ENCODE assay signal across 1 cellular context in the genomic region with DNA sequence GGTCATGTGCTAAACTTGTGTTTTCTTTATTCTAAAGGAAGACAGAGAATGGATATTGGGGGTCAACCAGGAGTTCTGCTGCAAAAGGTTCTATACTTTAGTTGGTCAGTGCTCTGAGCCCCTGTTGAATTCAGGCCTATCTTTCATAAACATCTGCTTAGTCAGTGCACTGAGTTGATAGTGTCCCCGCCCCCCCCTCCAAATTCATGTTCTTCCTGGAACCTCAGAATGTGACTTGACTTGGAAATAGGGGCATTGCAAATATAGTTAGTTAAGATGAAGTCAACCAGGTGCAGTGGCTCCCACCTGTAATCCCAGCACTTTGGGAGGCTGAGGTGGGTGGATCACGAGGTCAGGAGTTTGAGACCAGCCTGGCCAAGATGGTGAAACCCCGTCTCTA.
TF ChIP-seq lines count a peak whose summit lies in the region.

No MANE protein-coding gene starts in this region.

TF ChIP-seq in K562, 482 proteins besides CTCF, POLR2A, EP300 and RAD21 (continued from another document and continues in another):
- TF ChIP-seq POLR2H (tag; IDR thresholded peaks at IDR 0.05; ENCODE audit: low read depth) (no peak), GATA2 (CRISPR knock-in tag; IDR thresholded peaks at IDR 0.05) (0 out of 2 replicates have a peak, but pooled peaks have one; percentile 13), MAFK (IDR thresholded peaks at IDR 0.05; ENCODE audit: low read length) (peak; percentile 39; the same call in 1 of the 2 replicates), TEAD4 (IDR thresholded peaks at IDR 0.05; ENCODE audit: low read length) (peak; percentile 67; the same call in 1 of the 2 replicates), TEAD4 (CRISPR knock-in tag; IDR thresholded peaks at IDR 0.05; ENCODE audit: borderline replicate concordance) (no peak), KDM1A (IDR thresholded peaks at IDR 0.05) (peak in 1 of 2 experiments; percentile 44; a peak in 1 of 4 replicates), PRDM10 (IDR thresholded peaks at IDR 0.05; ENCODE audit: partially characterized antibody) (peak; percentile 28), E2F1 (CRISPR knock-in tag; IDR thresholded peaks at IDR 0.05) (0 out of 2 replicates have a peak, but pooled peaks have one; percentile 23), CAMTA2 (CRISPR knock-in tag; conservative IDR thresholded peaks at IDR 0.05) (0 out of 2 replicates have a peak, but pooled peaks have one; percentile 47), MAFF (IDR thresholded peaks at IDR 0.05; ENCODE audit: low read length) (peak; percentile 64; the same call in 1 of the 2 replicates), ZFP30 (CRISPR knock-in tag; IDR thresholded peaks at IDR 0.05; ENCODE audit: borderline replicate concordance) (no peak), ARID1B (IDR thresholded peaks at IDR 0.05) (peak; percentile 87), CREM (IDR thresholded peaks at IDR 0.05; ENCODE audit: low read depth) (0 out of 2 replicates have a peak, but pooled peaks have one; percentile 6), TBL1XR1 (IDR thresholded peaks at IDR 0.05; ENCODE audit: low read length in 2 of 2) (peak in 1 of 2 experiments; percentile 42; a peak in 1 of 4 replicates), CBFA2T2 (conservative IDR thresholded peaks at IDR 0.05) (peak; percentile 40; the same call in 1 of the 2 replicates), ZNF395 (CRISPR knock-in tag; IDR thresholded peaks at IDR 0.05) (no peak), NFE2 (IDR thresholded peaks at IDR 0.05; ENCODE audit: low read depth) (peak; percentile 95), EP400 (IDR thresholded peaks at IDR 0.05) (peak; percentile 29; the same call in 1 of the 2 replicates), RFX5 (IDR thresholded peaks at IDR 0.05; ENCODE audit: low read depth, low read length) (no peak), L3MBTL2 (IDR thresholded peaks at IDR 0.05) (0 out of 2 replicates have a peak, but pooled peaks have one; percentile 24), DLX4 (CRISPR knock-in tag; IDR thresholded peaks at IDR 0.05) (no peak), HDAC2 (IDR thresholded peaks at IDR 0.05) (peak; percentile 30; the same call in 1 of the 2 replicates), ATF7 (IDR thresholded peaks at IDR 0.05) (peak; percentile 17; the same call in 1 of the 2 replicates), NCOR1 (IDR thresholded peaks at IDR 0.05) (0 out of 2 replicates have a peak, but pooled peaks have one; percentile 37), FOSL1 (tag; conservative IDR thresholded peaks at IDR 0.05) (0 out of 2 replicates have a peak, but pooled peaks have one; percentile 22), BHLHE40 (IDR thresholded peaks at IDR 0.05; ENCODE audit: low read length) (no peak), SMARCC2 (IDR thresholded peaks at IDR 0.05; ENCODE audit: low read depth) (peak; percentile 62; the same call in 1 of the 2 replicates), DIDO1 (tag; IDR thresholded peaks at IDR 0.05; ENCODE audit: low read depth) (no peak), C11orf30 (IDR thresholded peaks at IDR 0.05; ENCODE audit: low read depth) (peak; percentile 69), ZNF444 (CRISPR knock-in tag; IDR thresholded peaks at IDR 0.05) (no peak), SREBF2 (CRISPR knock-in tag; IDR thresholded peaks at IDR 0.05) (no peak), STAT5A (IDR thresholded peaks at IDR 0.05; ENCODE audit: borderline replicate concordance, low read length) (peak; percentile 45; the same call in 1 of the 2 replicates), HOXB6 (CRISPR knock-in tag; IDR thresholded peaks at IDR 0.05; ENCODE audit: borderline replicate concordance) (no peak), ILK (tag; IDR thresholded peaks at IDR 0.05; ENCODE audit: borderline replicate concordance, low read depth) (no peak), SMARCA5 (IDR thresholded peaks at IDR 0.05) (no peak), NELFE (IDR thresholded peaks at IDR 0.05; ENCODE audit: insufficient read depth, insufficient read length) (no peak)
- TF ChIP-seq, protein P1, sequence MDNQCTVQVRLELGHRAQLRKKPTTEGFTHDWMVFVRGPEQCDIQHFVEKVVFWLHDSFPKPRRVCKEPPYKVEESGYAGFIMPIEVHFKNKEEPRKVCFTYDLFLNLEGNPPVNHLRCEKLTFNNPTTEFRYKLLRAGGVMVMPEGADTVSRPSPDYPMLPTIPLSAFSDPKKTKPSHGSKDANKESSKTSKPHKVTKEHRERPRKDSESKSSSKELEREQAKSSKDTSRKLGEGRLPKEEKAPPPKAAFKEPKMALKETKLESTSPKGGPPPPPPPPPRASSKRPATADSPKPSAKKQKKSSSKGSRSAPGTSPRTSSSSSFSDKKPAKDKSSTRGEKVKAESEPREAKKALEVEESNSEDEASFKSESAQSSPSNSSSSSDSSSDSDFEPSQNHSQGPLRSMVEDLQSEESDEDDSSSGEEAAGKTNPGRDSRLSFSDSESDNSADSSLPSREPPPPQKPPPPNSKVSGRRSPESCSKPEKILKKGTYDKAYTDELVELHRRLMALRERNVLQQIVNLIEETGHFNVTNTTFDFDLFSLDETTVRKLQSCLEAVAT (IDR thresholded peaks at IDR 0.05), result no peak
- TF ChIP-seq, protein P2, sequence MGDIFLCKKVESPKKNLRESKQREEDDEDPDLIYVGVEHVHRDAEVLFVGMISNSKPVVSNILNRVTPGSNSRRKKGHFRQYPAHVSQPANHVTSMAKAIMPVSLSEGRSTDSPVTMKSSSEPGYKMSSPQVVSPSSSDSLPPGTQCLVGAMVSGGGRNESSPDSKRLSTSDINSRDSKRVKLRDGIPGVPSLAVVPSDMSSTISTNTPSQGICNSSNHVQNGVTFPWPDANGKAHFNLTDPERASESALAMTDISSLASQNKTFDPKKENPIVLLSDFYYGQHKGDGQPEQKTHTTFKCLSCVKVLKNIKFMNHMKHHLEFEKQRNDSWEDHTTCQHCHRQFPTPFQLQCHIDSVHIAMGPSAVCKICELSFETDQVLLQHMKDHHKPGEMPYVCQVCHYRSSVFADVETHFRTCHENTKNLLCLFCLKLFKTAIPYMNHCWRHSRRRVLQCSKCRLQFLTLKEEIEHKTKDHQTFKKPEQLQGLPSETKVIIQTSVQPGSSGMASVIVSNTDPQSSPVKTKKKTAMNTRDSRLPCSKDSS (IDR thresholded peaks at IDR 0.05; ENCODE audit: low read depth, partially characterized antibody), result no peak
- TF ChIP-seq, protein P3, sequence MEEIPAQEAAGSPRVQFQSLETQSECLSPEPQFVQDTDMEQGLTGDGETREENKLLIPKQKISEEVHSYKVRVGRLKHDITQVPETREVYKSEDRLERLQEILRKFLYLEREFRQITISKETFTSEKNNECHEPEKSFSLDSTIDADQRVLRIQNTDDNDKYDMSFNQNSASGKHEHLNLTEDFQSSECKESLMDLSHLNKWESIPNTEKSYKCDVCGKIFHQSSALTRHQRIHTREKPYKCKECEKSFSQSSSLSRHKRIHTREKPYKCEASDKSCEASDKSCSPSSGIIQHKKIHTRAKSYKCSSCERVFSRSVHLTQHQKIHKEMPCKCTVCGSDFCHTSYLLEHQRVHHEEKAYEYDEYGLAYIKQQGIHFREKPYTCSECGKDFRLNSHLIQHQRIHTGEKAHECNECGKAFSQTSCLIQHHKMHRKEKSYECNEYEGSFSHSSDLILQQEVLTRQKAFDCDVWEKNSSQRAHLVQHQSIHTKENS (CRISPR knock-in tag; IDR thresholded peaks at IDR 0.05), result no peak
- TF ChIP-seq, protein P4, sequence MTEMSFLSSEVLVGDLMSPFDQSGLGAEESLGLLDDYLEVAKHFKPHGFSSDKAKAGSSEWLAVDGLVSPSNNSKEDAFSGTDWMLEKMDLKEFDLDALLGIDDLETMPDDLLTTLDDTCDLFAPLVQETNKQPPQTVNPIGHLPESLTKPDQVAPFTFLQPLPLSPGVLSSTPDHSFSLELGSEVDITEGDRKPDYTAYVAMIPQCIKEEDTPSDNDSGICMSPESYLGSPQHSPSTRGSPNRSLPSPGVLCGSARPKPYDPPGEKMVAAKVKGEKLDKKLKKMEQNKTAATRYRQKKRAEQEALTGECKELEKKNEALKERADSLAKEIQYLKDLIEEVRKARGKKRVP (CRISPR knock-in tag; IDR thresholded peaks at IDR 0.05), result 0 out of 2 replicates have a peak, but pooled peaks have one; percentile 32
- TF ChIP-seq, protein P5, sequence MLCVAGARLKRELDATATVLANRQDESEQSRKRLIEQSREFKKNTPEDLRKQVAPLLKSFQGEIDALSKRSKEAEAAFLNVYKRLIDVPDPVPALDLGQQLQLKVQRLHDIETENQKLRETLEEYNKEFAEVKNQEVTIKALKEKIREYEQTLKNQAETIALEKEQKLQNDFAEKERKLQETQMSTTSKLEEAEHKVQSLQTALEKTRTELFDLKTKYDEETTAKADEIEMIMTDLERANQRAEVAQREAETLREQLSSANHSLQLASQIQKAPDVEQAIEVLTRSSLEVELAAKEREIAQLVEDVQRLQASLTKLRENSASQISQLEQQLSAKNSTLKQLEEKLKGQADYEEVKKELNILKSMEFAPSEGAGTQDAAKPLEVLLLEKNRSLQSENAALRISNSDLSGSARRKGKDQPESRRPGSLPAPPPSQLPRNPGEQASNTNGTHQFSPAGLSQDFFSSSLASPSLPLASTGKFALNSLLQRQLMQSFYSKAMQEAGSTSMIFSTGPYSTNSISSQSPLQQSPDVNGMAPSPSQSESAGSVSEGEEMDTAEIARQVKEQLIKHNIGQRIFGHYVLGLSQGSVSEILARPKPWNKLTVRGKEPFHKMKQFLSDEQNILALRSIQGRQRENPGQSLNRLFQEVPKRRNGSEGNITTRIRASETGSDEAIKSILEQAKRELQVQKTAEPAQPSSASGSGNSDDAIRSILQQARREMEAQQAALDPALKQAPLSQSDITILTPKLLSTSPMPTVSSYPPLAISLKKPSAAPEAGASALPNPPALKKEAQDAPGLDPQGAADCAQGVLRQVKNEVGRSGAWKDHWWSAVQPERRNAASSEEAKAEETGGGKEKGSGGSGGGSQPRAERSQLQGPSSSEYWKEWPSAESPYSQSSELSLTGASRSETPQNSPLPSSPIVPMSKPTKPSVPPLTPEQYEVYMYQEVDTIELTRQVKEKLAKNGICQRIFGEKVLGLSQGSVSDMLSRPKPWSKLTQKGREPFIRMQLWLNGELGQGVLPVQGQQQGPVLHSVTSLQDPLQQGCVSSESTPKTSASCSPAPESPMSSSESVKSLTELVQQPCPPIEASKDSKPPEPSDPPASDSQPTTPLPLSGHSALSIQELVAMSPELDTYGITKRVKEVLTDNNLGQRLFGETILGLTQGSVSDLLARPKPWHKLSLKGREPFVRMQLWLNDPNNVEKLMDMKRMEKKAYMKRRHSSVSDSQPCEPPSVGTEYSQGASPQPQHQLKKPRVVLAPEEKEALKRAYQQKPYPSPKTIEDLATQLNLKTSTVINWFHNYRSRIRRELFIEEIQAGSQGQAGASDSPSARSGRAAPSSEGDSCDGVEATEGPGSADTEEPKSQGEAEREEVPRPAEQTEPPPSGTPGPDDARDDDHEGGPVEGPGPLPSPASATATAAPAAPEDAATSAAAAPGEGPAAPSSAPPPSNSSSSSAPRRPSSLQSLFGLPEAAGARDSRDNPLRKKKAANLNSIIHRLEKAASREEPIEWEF (CRISPR knock-in tag; IDR thresholded peaks at IDR 0.05), result peak; percentile 38; the same call in 1 of the 2 replicates
- TF ChIP-seq, protein P6, sequence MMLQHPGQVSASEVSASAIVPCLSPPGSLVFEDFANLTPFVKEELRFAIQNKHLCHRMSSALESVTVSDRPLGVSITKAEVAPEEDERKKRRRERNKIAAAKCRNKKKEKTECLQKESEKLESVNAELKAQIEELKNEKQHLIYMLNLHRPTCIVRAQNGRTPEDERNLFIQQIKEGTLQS (IDR thresholded peaks at IDR 0.05), result 0 out of 2 replicates have a peak, but pooled peaks have one; percentile 8
- TF ChIP-seq, protein P6 (CRISPR knock-in tag; conservative IDR thresholded peaks at IDR 0.05), result no peak
